In genomic region chr6:150235218-150235617, GRCh38 we compare ENCODE assay signal across 27 cellular contexts.
"Had no signal": no experiment of that assay in that cellular context is flagged by ENCODE, and none has a peak within 500 bp of the region (broad histone marks: within the 10 kb centered on the region; RNA-seq: fewer than 3 reads in every experiment).

No MANE protein-coding gene starts in this region.

- H3K27me3 ChIP-seq: MG63 had no signal

- DNase-seq: activated CD4-positive, alpha-beta T cell treated with anti-CD3 and anti-CD28 coated beads for 48 hours; activated CD4-positive, CD25-positive, alpha-beta regulatory T cell treated with anti-CD3 and anti-CD28 coated beads, Interleukin-2, amount 50 U/mL, for 72 hours; activated CD8-positive, alpha-beta T cell treated with anti-CD3 and anti-CD28 coated beads for 36 hours; activated effector memory CD4-positive, alpha-beta T cell treated with anti-CD3 and anti-CD28 coated beads, Interleukin-2, amount 50 U/mL, for 16 hours; activated naive CD4-positive, alpha-beta T cell treated with Interleukin-2 at 50 U/mL for 16 hours; activated T-cell treated with anti-CD3 and anti-CD28 coated beads, Interleukin-2, amount 50 U/mL, for 24 hours; amygdala; MG63; MV-4-11; NCI-H1092 treated with DMSO at 0.1 percent for 48 hours; NCI-H1417 treated with DMSO at 0.1 percent for 48 hours; NCI-H1694 treated with DMSO at 0.1 percent for 48 hours; NCI-H2081; NCI-H510A treated with DMSO at 0.1 percent for 48 hours; NCI-H69; NK-92 treated with Interleukin-12 subunit alpha and Interleukin-12 subunit beta, amount 100 ng/mL, for 24 hours; OCI-M1; RPMI8226; T-cell had no signal

- H3K27me3 Mint-ChIP-seq: activated naive CD8-positive, alpha-beta T cell; brain had no signal

- ATAC-seq: activated CD8-positive, alpha-beta T cell treated with anti-CD3 and anti-CD28 coated beads for 36 hours; Panc1; Right ventricle myocardium inferior; WTC11 had no signal

- H3K36me3 ChIP-seq: MG63 had no signal

- H3K36me3 Mint-ChIP-seq: T-cell, WTC11 had no signal

- H3K4me3 Mint-ChIP-seq: activated CD8-positive, alpha-beta T cell treated with anti-CD3 and anti-CD28 coated beads for 36 hours; activated naive CD8-positive, alpha-beta T cell; activated T-cell treated with anti-CD3 and anti-CD28 coated beads, Interleukin-2, amount 50 U/mL, for 24 hours; activated T-helper 1 cell treated with anti-CD3 and anti-CD28 coated beads, Interleukin-12 subunit alpha, Interleukin-12 subunit beta, Interleukin-2, Interleukin-4 antibody, amounts not matched to agents 30 ng/mL and 10 ng/mL and 1 ng/mL, durations not matched to agents 14 hours and 24 hours and 36 hours; brain; T-cell; WTC11 had no signal

- H3K9me3 Mint-ChIP-seq: activated T-cell treated with anti-CD3 and anti-CD28 coated beads, Interleukin-2, amount 50 U/mL, for 24 hours had no signal

- H3K27ac Mint-ChIP-seq: activated CD8-positive, alpha-beta T cell treated with anti-CD3 and anti-CD28 coated beads for 36 hours; activated naive CD8-positive, alpha-beta T cell; activated T-cell treated with anti-CD3 and anti-CD28 coated beads, Interleukin-2, amount 50 U/mL, for 24 hours; activated T-helper 1 cell treated with anti-CD3 and anti-CD28 coated beads, Interleukin-12 subunit alpha, Interleukin-12 subunit beta, Interleukin-2, Interleukin-4 antibody, amounts not matched to agents 30 ng/mL and 10 ng/mL and 1 ng/mL, durations not matched to agents 14 hours and 24 hours and 36 hours; brain; WTC11 had no signal

- FAIRE-seq: astrocyte had no signal

- H3K27ac ChIP-seq: SK-N-MC had no signal

- H3K4me3 ChIP-seq: MG63, SK-N-MC had no signal
